18 cellular contexts compared by ENCODE assay signal in genomic region chr9:98002808-98003207, GRCh38. TPM values are rescaled to one million over a fixed set of nuclear protein-coding genes. Genes with fewer than 3 reads are reported as not detected.
A peak's percentile ranks its signal among the peaks of the same experiment; 100 is the strongest.
DNase-seq lines count a peak whose midpoint lies in the region; ATAC-seq, FAIRE-seq and TF ChIP-seq lines count a peak whose summit lies in the region.
"Had no signal": no experiment of that assay in that cellular context is flagged by ENCODE, and none has a peak within 500 bp of the region (broad histone marks: within the 10 kb centered on the region; RNA-seq: fewer than 3 reads in every experiment).

No MANE protein-coding gene starts in this region.

- H3K9me2 ChIP-seq in Karpas-422 (replicated peaks; ENCODE audit: insufficient read depth, low read length), result no peaks in the 10 kb centered on the region

- no peak overlapping the region for H3K4me3 ChIP-seq in CD4-positive, CD25-positive, alpha-beta regulatory T cell (ENCODE audit: low read depth, low read length)
- no peak overlapping the region for H3K4me3 ChIP-seq in Karpas-422 (ENCODE audit: low read length)
- H3K4me3 ChIP-seq in pancreas, result no peak overlapping the region
- no peak overlapping the region for H3K4me3 ChIP-seq in coronary artery
- H3K4me3 ChIP-seq: GM23338, heart left ventricle, SJCRH30 had no signal

- peaks cover 85% of the 10 kb centered on the region for H3K79me2 ChIP-seq in Karpas-422 (ENCODE audit: low read length)

- 33 to 40% methylated on average over 2 of the region's 2 CpGs for WGBS in pancreas, 2 donors

- no peaks in the 10 kb centered on the region for H3K9me3 ChIP-seq in CD4-positive, CD25-positive, alpha-beta regulatory T cell (ENCODE audit: control insufficient read depth in 2 of 2, low read length in 2 of 2)
- H3K9me3 ChIP-seq in Karpas-422 (ENCODE audit: low read length) (no peaks in the 10 kb centered on the region), pancreas (no peaks in the 10 kb centered on the region)
- H3K9me3 ChIP-seq: heart left ventricle, SJCRH30 had no signal

- peak overlapping the region; percentile 37 for H3K27ac ChIP-seq in CD4-positive, CD25-positive, alpha-beta regulatory T cell (ENCODE audit: insufficient read depth, low read length, poor library complexity, severe bottlenecking)
- H3K27ac ChIP-seq in Karpas-422 (ENCODE audit: low read length), result peak overlapping the region; percentile 47
- peak overlapping the region in 2 of 4 donors; percentile 13 to 15 for H3K27ac ChIP-seq in pancreas
- no peak overlapping the region for H3K27ac ChIP-seq in coronary artery
- H3K27ac ChIP-seq: SJCRH30 had no signal

- DNase-seq in CD4-positive, CD25-positive, alpha-beta regulatory T cell, result no peak
- DNase-seq in Karpas-422 (no peak), cerebellum (ENCODE audit: low spot score) (peak; percentile 91), pancreas (no peak), coronary artery (ENCODE audit: low spot score) (no peak), NOMO-1 (lab: John Stamatoyannopoulos, UW; ENCODE audit: unreplicated experiment in 2 of 2) (no peak), left ventricle myocardium superior (no peak)
- DNase-seq: erythroblast, heart left ventricle, NCI-H2029, NCI-H526 treated with DMSO at 0.1 percent for 48 hours, right cardiac atrium, SJCRH30 had no signal

- no peaks in the 10 kb centered on the region for H3K9me3 Mint-ChIP-seq in CD4-positive, CD25-positive, alpha-beta regulatory T cell
- H3K9me3 Mint-ChIP-seq: GM23338; IgD-negative memory B cell; stimulated activated naive CD8-positive, alpha-beta T cell treated with anti-CD3 and anti-CD28 coated beads, Interleukin-15, Interleukin-2, amounts not matched to agents 100 ng/mL and 50 ng/mL, for 24 hours had no signal

- intact Hi-C loops in pancreas (cut with DNase I), result no loop called here
- intact Hi-C loops in left ventricle myocardium superior (cut with micrococcal nuclease), result no loop called here

- peaks cover 5% of the 10 kb centered on the region for H4K20me1 ChIP-seq in Karpas-422 (ENCODE audit: insufficient read depth, low read depth, low read length)

- no peaks in the 10 kb centered on the region for H3K27me3 ChIP-seq in CD4-positive, CD25-positive, alpha-beta regulatory T cell (ENCODE audit: control insufficient read depth, insufficient read depth, low read length)
- H3K27me3 ChIP-seq in Karpas-422 (ENCODE audit: low read length) (no peaks in the 10 kb centered on the region), pancreas (no peaks in the 10 kb centered on the region)
- H3K27me3 ChIP-seq: heart left ventricle, SJCRH30 had no signal

- H3K4me1 ChIP-seq in CD4-positive, CD25-positive, alpha-beta regulatory T cell (ENCODE audit: control insufficient read depth, insufficient read depth, low read length, poor library complexity, severe bottlenecking), result peaks cover 11% of the 10 kb centered on the region
- H3K4me1 ChIP-seq in Karpas-422 (ENCODE audit: low read length) (peaks cover 55% of the 10 kb centered on the region), pancreas (peaks cover 0 to 11% (median 0%) of the 10 kb centered on the region in 3 donors)
- H3K4me1 ChIP-seq: SJCRH30 had no signal

- H3K4me1 Mint-ChIP-seq in CD4-positive, CD25-positive, alpha-beta regulatory T cell, result peaks cover 12 to 63% (median 36%) of the 10 kb centered on the region in 4 donors
- H3K4me1 Mint-ChIP-seq: GM23338 had no signal

- FAIRE-seq in pancreas (lab: Jason Lieb, UNC), result no peak
- FAIRE-seq: D721Med, GM12892 had no signal

- no peaks in the 10 kb centered on the region for H3K27me3 Mint-ChIP-seq in CD4-positive, CD25-positive, alpha-beta regulatory T cell
- H3K27me3 Mint-ChIP-seq: IgD-negative memory B cell; stimulated activated naive CD8-positive, alpha-beta T cell treated with anti-CD3 and anti-CD28 coated beads, Interleukin-15, Interleukin-2, amounts not matched to agents 100 ng/mL and 50 ng/mL, for 24 hours had no signal

- H3K36me3 ChIP-seq in CD4-positive, CD25-positive, alpha-beta regulatory T cell (ENCODE audit: control insufficient read depth, insufficient read depth, low read length), result peaks cover 74% of the 10 kb centered on the region
- H3K36me3 ChIP-seq in Karpas-422 (ENCODE audit: insufficient read depth, low read length) (peaks cover 81% of the 10 kb centered on the region), pancreas (peaks cover 3 to 35% (median 8%) of the 10 kb centered on the region in 3 donors)

- H3K4me2 ChIP-seq in Karpas-422 (ENCODE audit: low read depth, low read length, poor library complexity, severe bottlenecking), result no peak overlapping the region
- H3K4me2 ChIP-seq: GM23338 had no signal

- ATAC-seq in CD4-positive, CD25-positive, alpha-beta regulatory T cell (ENCODE audit: low read depth in 2 of 2), result no peak
- ATAC-seq in pancreas (peak in 3 of 4 donors; percentile 68 to 77 (median 75)), left ventricle myocardium superior (no peak)
- ATAC-seq: GM23338, heart left ventricle, right cardiac atrium had no signal

- H2AFZ ChIP-seq in Karpas-422 (ENCODE audit: low read length), result no peak overlapping the region
- H2AFZ ChIP-seq: GM23338 had no signal

- H3K27ac Mint-ChIP-seq in CD4-positive, CD25-positive, alpha-beta regulatory T cell, result peak overlapping the region in 2 of 3 donors; percentile 16 to 38
- H3K27ac Mint-ChIP-seq: GM23338; stimulated activated naive CD8-positive, alpha-beta T cell treated with anti-CD3 and anti-CD28 coated beads, Interleukin-15, Interleukin-2, amounts not matched to agents 100 ng/mL and 50 ng/mL, for 24 hours had no signal

- no peak overlapping the region for H3K4me3 Mint-ChIP-seq in CD4-positive, CD25-positive, alpha-beta regulatory T cell
- H3K4me3 Mint-ChIP-seq: GM23338; IgD-negative memory B cell; stimulated activated naive CD8-positive, alpha-beta T cell treated with anti-CD3 and anti-CD28 coated beads, Interleukin-15, Interleukin-2, amounts not matched to agents 100 ng/mL and 50 ng/mL, for 24 hours had no signal

- H3K36me3 Mint-ChIP-seq in CD4-positive, CD25-positive, alpha-beta regulatory T cell, result peaks cover 61% of the 10 kb centered on the region
- H3K36me3 Mint-ChIP-seq: IgD-negative memory B cell had no signal

- no peak overlapping the region for H3K9ac ChIP-seq in Karpas-422 (ENCODE audit: low read length)

- no peak for TF ChIP-seq CTCF in pancreas (IDR thresholded peaks at IDR 0.05)
- TF ChIP-seq CTCF in coronary artery (IDR thresholded peaks at IDR 0.05), result no peak

RNA-seq across cellular contexts. Expression of gene ANP32B, which starts 19.7 kb away (rescaled TPM):
- 188 TPM for total RNA-seq in CD4-positive, CD25-positive, alpha-beta regulatory T cell
- 100 to 1,000 TPM in 1 of 4 donors, 10 to 100 TPM in 3; 83.6 to 101 (median 89.6) TPM for polyA plus RNA-seq in CD4-positive, CD25-positive, alpha-beta regulatory T cell
- total RNA-seq in Karpas-422 (2014; rRNA removed; shearing (Covaris generic); ENCODE audit: low replicate concordance), result 29.1 and 76.3 TPM in 2 replicates
- total RNA-seq in cerebellum, result 7.8 TPM
- total RNA-seq in pancreas, result 10 to 100 TPM; 48.8 to 89.3 (median 65.3) TPM
- polyA plus RNA-seq in pancreas, result 10 to 100 TPM; 72.3 to 73.4 TPM
- total RNA-seq in left ventricle myocardium superior, result 49.1 TPM

RNA-seq across cellular contexts. Expression of gene NANS, which starts 53.7 kb away (rescaled TPM):
- total RNA-seq in CD4-positive, CD25-positive, alpha-beta regulatory T cell, result 51.4 TPM
- 10 to 100 TPM; 34.4 to 44.7 (median 36.4) TPM for polyA plus RNA-seq in CD4-positive, CD25-positive, alpha-beta regulatory T cell
- total RNA-seq in Karpas-422 (2014; rRNA removed; shearing (Covaris generic); ENCODE audit: low replicate concordance), result 77.9 and 135 TPM in 2 replicates
- 11.6 TPM for total RNA-seq in cerebellum
- total RNA-seq in pancreas, result 10 to 100 TPM; 22.8 to 36.5 (median 30.5) TPM
- 10 to 100 TPM; 29.5 to 31.1 TPM for polyA plus RNA-seq in pancreas
- total RNA-seq in left ventricle myocardium superior, result 35.9 TPM

Comparison
In these comparisons a context has a peak if more than half of its experiments do, and no peak if none do; other contexts are left out.
1. ATAC-seq: peak in pancreas (3 of 4); none in CD4-positive, CD25-positive, alpha-beta regulatory T cell (0 of 2) and left ventricle myocardium superior (single experiment).
2. H3K27ac ChIP-seq: peak in CD4-positive, CD25-positive, alpha-beta regulatory T cell (single experiment) and Karpas-422 (single experiment); none in coronary artery (0 of 2).